Comparison of ENCODE assay signal across 3 cellular contexts in genomic region chr5:107560377-107560776, GRCh38.
TF ChIP-seq lines count a peak whose summit lies in the region.

No MANE protein-coding gene starts in this region.

TF ChIP-seq in A549, 52 proteins besides CTCF, POLR2A, EP300 and RAD21:
- TF ChIP-seq FOSB (CRISPR knock-in tag; IDR thresholded peaks at IDR 0.05): no peak
- no peak for TF ChIP-seq CBX8 (IDR thresholded peaks at IDR 0.05)
- TF ChIP-seq ESRRA (IDR thresholded peaks at IDR 0.05; ENCODE audit: borderline replicate concordance, low read length): no peak
- no peak for TF ChIP-seq MAZ (IDR thresholded peaks at IDR 0.05; ENCODE audit: borderline replicate concordance, low read depth, low read length)
- no peak for TF ChIP-seq BCL3 (IDR thresholded peaks at IDR 0.05)
- TF ChIP-seq CHD4 (IDR thresholded peaks at IDR 0.05; ENCODE audit: borderline replicate concordance): no peak
- TF ChIP-seq HOXA7 (CRISPR knock-in tag; IDR thresholded peaks at IDR 0.05): no peak
- no peak for TF ChIP-seq ATOH8 (CRISPR knock-in tag; IDR thresholded peaks at IDR 0.05; ENCODE audit: low read depth)
- no peak for TF ChIP-seq ELK1 (IDR thresholded peaks at IDR 0.05; ENCODE audit: low read depth, low read length)
- no peak for TF ChIP-seq HMGXB4 (CRISPR knock-in tag; IDR thresholded peaks at IDR 0.05; ENCODE audit: borderline replicate concordance)
- no peak for TF ChIP-seq MAFK (IDR thresholded peaks at IDR 0.05; ENCODE audit: partially characterized antibody)
- no peak for TF ChIP-seq KDM5A (IDR thresholded peaks at IDR 0.05)
- no peak for TF ChIP-seq ZNF302 (CRISPR knock-in tag; IDR thresholded peaks at IDR 0.05)
- TF ChIP-seq JUNB (IDR thresholded peaks at IDR 0.05): no peak

TF ChIP-seq in HEK293, 187 proteins besides CTCF, POLR2A, EP300 and RAD21:
- TF ChIP-seq ZNF639 (tag by site-specific recombination; IDR thresholded peaks at IDR 0.05): no peak
- 0 out of 2 replicates have a peak, but pooled peaks have one; percentile 16 for TF ChIP-seq SCRT2 (tag by site-specific recombination; IDR thresholded peaks at IDR 0.05)
- no peak for TF ChIP-seq BCL11A (tag by site-specific recombination; IDR thresholded peaks at IDR 0.05; ENCODE audit: low read depth)
- TF ChIP-seq MZF1 (tag by site-specific recombination; IDR thresholded peaks at IDR 0.05; ENCODE audit: borderline replicate concordance): peak; percentile 69; the same call in 1 of the 2 replicates

TF ChIP-seq in H1, 55 proteins besides CTCF, POLR2A, EP300 and RAD21:
- no peak for TF ChIP-seq MAX (IDR thresholded peaks at IDR 0.05)
- TF ChIP-seq ZNF274 (IDR thresholded peaks at IDR 0.05; ENCODE audit: borderline replicate concordance, extremely low read depth, low read length): no peak
- TF ChIP-seq JUN (IDR thresholded peaks at IDR 0.05; ENCODE audit: low read depth, low read length): no peak
- no peak for TF ChIP-seq TEAD4 (IDR thresholded peaks at IDR 0.05; ENCODE audit: low read depth, low read length)
- no peak for TF ChIP-seq YY1 (IDR thresholded peaks at IDR 0.05; ENCODE audit: low read depth, low read length)
- TF ChIP-seq RXRA (IDR thresholded peaks at IDR 0.05; ENCODE audit: insufficient read depth, low read depth, low read length): no peak
- no peak for TF ChIP-seq CHD1 (IDR thresholded peaks at IDR 0.05; ENCODE audit: low read depth, low read length)
- TF ChIP-seq POU5F1 (IDR thresholded peaks at IDR 0.05; ENCODE audit: low read depth, low read length): no peak
- TF ChIP-seq USF2 (IDR thresholded peaks at IDR 0.05; ENCODE audit: low read length): no peak
- no peak for TF ChIP-seq TCF12 (IDR thresholded peaks at IDR 0.05; ENCODE audit: low read depth, low read length)
- TF ChIP-seq SP2 (IDR thresholded peaks at IDR 0.05; ENCODE audit: low read length): no peak
- no peak for TF ChIP-seq SIRT6 (IDR thresholded peaks at IDR 0.05; ENCODE audit: low read length)
